ENCODE assay signal across 1 cellular context in the genomic region with DNA sequence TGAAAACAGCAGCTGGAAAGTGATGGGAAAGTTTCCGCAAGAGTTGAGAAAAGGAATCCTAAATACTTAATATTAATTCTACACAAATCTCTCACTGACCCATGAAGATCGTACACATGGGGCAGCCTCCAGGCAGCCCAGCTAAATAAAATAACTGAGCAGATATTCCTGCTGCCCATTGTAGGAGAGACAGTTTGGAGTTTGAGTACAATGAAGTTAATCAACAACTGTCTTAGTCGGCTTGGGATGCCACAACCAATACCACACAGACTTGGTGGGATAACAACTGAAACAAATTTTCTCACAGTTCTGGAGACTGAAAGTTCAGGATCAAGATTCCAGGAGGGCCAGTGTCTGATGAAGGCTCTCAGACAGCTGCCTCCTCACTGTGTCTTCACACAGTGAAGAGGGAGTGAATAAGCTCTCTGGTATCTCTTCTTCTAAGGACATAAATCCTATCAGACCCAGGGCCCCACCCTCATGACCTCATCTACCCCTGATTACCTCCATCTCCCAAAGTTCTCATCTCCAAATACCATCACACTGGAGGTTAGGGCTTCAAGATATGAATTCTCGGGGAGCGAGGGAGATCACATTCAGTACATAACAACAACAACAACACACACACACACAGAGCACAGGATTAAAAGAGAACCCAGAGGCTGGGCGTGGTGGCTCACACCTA.
TF ChIP-seq lines count a peak whose summit lies in the region.

No MANE protein-coding gene starts in this region.

TF ChIP-seq in HEK293, 187 proteins besides CTCF, POLR2A, EP300 and RAD21 (continued from another document):
- TF ChIP-seq, protein P1, sequence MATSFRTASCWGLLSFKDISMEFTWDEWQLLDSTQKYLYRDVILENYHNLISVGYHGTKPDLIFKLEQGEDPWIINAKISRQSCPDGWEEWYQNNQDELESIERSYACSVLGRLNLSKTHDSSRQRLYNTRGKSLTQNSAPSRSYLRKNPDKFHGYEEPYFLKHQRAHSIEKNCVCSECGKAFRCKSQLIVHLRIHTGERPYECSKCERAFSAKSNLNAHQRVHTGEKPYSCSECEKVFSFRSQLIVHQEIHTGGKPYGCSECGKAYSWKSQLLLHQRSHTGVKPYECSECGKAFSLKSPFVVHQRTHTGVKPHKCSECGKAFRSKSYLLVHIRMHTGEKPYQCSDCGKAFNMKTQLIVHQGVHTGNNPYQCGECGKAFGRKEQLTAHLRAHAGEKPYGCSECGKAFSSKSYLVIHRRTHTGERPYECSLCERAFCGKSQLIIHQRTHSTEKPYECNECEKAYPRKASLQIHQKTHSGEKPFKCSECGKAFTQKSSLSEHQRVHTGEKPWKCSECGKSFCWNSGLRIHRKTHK (tag by site-specific recombination; IDR thresholded peaks at IDR 0.05): no peak
- TF ChIP-seq ZNF169 (tag by site-specific recombination; IDR thresholded peaks at IDR 0.05) (no peak), ZNF677 (tag by site-specific recombination; IDR thresholded peaks at IDR 0.05) (no peak), ZNF843 (tag by site-specific recombination; IDR thresholded peaks at IDR 0.05) (no peak), ZNF146 (tag by site-specific recombination; IDR thresholded peaks at IDR 0.05) (no peak), ZNF473 (tag by site-specific recombination; IDR thresholded peaks at IDR 0.05) (no peak), ZNF214 (tag by site-specific recombination; IDR thresholded peaks at IDR 0.05; ENCODE audit: borderline replicate concordance) (no peak), ZFP3 (tag by site-specific recombination; IDR thresholded peaks at IDR 0.05; ENCODE audit: low read depth) (no peak), ZNF366 (tag by site-specific recombination; conservative IDR thresholded peaks at IDR 0.05) (0 out of 2 replicates have a peak, but pooled peaks have one; percentile 31), ZNF792 (tag by site-specific recombination; IDR thresholded peaks at IDR 0.05) (no peak), ZNF548 (tag by site-specific recombination; IDR thresholded peaks at IDR 0.05) (no peak)
- TF ChIP-seq, protein P2, sequence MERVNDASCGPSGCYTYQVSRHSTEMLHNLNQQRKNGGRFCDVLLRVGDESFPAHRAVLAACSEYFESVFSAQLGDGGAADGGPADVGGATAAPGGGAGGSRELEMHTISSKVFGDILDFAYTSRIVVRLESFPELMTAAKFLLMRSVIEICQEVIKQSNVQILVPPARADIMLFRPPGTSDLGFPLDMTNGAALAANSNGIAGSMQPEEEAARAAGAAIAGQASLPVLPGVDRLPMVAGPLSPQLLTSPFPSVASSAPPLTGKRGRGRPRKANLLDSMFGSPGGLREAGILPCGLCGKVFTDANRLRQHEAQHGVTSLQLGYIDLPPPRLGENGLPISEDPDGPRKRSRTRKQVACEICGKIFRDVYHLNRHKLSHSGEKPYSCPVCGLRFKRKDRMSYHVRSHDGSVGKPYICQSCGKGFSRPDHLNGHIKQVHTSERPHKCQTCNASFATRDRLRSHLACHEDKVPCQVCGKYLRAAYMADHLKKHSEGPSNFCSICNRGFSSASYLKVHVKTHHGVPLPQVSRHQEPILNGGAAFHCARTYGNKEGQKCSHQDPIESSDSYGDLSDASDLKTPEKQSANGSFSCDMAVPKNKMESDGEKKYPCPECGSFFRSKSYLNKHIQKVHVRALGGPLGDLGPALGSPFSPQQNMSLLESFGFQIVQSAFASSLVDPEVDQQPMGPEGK (tag by site-specific recombination; IDR thresholded peaks at IDR 0.05): no peak
- TF ChIP-seq, protein P3, sequence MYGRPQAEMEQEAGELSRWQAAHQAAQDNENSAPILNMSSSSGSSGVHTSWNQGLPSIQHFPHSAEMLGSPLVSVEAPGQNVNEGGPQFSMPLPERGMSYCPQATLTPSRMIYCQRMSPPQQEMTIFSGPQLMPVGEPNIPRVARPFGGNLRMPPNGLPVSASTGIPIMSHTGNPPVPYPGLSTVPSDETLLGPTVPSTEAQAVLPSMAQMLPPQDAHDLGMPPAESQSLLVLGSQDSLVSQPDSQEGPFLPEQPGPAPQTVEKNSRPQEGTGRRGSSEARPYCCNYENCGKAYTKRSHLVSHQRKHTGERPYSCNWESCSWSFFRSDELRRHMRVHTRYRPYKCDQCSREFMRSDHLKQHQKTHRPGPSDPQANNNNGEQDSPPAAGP (tag by site-specific recombination; IDR thresholded peaks at IDR 0.05): peak; percentile 50; the same call in 1 of the 2 replicates
- TF ChIP-seq, protein P4, sequence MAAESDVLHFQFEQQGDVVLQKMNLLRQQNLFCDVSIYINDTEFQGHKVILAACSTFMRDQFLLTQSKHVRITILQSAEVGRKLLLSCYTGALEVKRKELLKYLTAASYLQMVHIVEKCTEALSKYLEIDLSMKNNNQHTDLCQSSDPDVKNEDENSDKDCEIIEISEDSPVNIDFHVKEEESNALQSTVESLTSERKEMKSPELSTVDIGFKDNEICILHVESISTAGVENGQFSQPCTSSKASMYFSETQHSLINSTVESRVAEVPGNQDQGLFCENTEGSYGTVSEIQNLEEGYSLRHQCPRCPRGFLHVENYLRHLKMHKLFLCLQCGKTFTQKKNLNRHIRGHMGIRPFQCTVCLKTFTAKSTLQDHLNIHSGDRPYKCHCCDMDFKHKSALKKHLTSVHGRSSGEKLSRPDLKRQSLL (tag by site-specific recombination; IDR thresholded peaks at IDR 0.05): no peak
- TF ChIP-seq, protein P5, sequence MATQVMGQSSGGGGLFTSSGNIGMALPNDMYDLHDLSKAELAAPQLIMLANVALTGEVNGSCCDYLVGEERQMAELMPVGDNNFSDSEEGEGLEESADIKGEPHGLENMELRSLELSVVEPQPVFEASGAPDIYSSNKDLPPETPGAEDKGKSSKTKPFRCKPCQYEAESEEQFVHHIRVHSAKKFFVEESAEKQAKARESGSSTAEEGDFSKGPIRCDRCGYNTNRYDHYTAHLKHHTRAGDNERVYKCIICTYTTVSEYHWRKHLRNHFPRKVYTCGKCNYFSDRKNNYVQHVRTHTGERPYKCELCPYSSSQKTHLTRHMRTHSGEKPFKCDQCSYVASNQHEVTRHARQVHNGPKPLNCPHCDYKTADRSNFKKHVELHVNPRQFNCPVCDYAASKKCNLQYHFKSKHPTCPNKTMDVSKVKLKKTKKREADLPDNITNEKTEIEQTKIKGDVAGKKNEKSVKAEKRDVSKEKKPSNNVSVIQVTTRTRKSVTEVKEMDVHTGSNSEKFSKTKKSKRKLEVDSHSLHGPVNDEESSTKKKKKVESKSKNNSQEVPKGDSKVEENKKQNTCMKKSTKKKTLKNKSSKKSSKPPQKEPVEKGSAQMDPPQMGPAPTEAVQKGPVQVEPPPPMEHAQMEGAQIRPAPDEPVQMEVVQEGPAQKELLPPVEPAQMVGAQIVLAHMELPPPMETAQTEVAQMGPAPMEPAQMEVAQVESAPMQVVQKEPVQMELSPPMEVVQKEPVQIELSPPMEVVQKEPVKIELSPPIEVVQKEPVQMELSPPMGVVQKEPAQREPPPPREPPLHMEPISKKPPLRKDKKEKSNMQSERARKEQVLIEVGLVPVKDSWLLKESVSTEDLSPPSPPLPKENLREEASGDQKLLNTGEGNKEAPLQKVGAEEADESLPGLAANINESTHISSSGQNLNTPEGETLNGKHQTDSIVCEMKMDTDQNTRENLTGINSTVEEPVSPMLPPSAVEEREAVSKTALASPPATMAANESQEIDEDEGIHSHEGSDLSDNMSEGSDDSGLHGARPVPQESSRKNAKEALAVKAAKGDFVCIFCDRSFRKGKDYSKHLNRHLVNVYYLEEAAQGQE (tag by site-specific recombination; IDR thresholded peaks at IDR 0.05): no peak
